1 cellular context compared by ENCODE assay signal in the genomic region with DNA sequence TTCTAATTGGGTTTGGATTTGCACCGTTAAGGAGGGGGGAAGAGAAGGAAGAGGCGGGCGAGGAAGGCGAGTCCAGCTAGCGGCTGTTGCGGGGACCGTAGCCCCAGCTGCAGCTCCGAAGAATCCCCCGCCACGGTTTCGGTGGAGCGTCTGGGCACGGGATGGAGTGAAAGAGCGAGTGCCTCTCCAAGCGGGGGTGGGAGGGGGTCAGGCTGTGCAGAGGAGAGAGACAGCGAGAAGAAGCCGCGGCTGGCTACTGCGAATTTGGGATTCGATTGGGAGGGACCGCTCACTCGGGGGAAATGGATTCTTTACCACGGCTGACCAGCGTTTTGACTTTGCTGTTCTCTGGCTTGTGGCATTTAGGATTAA.
TF ChIP-seq lines count a peak whose summit lies in the region.

No MANE protein-coding gene starts in this region.

TF ChIP-seq in HepG2, 621 proteins besides CTCF, POLR2A, EP300 and RAD21 (continued from another document):
- TF ChIP-seq, protein P1, sequence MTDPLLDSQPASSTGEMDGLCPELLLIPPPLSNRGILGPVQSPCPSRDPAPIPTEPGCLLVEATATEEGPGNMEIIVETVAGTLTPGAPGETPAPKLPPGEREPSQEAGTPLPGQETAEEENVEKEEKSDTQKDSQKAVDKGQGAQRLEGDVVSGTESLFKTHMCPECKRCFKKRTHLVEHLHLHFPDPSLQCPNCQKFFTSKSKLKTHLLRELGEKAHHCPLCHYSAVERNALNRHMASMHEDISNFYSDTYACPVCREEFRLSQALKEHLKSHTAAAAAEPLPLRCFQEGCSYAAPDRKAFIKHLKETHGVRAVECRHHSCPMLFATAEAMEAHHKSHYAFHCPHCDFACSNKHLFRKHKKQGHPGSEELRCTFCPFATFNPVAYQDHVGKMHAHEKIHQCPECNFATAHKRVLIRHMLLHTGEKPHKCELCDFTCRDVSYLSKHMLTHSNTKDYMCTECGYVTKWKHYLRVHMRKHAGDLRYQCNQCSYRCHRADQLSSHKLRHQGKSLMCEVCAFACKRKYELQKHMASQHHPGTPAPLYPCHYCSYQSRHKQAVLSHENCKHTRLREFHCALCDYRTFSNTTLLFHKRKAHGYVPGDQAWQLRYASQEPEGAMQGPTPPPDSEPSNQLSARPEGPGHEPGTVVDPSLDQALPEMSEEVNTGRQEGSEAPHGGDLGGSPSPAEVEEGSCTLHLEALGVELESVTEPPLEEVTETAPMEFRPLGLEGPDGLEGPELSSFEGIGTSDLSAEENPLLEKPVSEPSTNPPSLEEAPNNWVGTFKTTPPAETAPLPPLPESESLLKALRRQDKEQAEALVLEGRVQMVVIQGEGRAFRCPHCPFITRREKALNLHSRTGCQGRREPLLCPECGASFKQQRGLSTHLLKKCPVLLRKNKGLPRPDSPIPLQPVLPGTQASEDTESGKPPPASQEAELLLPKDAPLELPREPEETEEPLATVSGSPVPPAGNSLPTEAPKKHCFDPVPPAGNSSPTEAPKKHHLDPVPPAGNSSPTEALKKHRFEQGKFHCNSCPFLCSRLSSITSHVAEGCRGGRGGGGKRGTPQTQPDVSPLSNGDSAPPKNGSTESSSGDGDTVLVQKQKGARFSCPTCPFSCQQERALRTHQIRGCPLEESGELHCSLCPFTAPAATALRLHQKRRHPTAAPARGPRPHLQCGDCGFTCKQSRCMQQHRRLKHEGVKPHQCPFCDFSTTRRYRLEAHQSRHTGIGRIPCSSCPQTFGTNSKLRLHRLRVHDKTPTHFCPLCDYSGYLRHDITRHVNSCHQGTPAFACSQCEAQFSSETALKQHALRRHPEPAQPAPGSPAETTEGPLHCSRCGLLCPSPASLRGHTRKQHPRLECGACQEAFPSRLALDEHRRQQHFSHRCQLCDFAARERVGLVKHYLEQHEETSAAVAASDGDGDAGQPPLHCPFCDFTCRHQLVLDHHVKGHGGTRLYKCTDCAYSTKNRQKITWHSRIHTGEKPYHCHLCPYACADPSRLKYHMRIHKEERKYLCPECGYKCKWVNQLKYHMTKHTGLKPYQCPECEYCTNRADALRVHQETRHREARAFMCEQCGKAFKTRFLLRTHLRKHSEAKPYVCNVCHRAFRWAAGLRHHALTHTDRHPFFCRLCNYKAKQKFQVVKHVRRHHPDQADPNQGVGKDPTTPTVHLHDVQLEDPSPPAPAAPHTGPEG (CRISPR knock-in tag; IDR thresholded peaks at IDR 0.05): no peak
- no peak for TF ChIP-seq ZNF772 (CRISPR knock-in tag; IDR thresholded peaks at IDR 0.05)
- TF ChIP-seq, protein P2, sequence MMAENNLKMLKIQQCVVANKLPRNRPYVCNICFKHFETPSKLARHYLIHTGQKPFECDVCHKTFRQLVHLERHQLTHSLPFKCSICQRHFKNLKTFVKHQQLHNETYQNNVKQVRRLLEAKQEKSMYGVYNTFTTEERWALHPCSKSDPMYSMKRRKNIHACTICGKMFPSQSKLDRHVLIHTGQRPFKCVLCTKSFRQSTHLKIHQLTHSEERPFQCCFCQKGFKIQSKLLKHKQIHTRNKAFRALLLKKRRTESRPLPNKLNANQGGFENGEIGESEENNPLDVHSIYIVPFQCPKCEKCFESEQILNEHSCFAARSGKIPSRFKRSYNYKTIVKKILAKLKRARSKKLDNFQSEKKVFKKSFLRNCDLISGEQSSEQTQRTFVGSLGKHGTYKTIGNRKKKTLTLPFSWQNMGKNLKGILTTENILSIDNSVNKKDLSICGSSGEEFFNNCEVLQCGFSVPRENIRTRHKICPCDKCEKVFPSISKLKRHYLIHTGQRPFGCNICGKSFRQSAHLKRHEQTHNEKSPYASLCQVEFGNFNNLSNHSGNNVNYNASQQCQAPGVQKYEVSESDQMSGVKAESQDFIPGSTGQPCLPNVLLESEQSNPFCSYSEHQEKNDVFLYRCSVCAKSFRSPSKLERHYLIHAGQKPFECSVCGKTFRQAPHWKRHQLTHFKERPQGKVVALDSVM (CRISPR knock-in tag; IDR thresholded peaks at IDR 0.05): no peak
- 0 out of 2 replicates have a peak, but pooled peaks have one; percentile 12 for TF ChIP-seq ZNF841 (CRISPR knock-in tag; IDR thresholded peaks at IDR 0.05; ENCODE audit: borderline replicate concordance)
- TF ChIP-seq, protein P3, sequence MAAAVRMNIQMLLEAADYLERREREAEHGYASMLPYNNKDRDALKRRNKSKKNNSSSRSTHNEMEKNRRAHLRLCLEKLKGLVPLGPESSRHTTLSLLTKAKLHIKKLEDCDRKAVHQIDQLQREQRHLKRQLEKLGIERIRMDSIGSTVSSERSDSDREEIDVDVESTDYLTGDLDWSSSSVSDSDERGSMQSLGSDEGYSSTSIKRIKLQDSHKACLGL (CRISPR knock-in tag; IDR thresholded peaks at IDR 0.05): no peak
- 0 out of 2 replicates have a peak, but pooled peaks have one; percentile 1 for TF ChIP-seq ZNF749 (CRISPR knock-in tag; IDR thresholded peaks at IDR 0.05; ENCODE audit: borderline replicate concordance)
- TF ChIP-seq NFKBIZ (CRISPR knock-in tag; IDR thresholded peaks at IDR 0.05): no peak
- TF ChIP-seq, protein P4, sequence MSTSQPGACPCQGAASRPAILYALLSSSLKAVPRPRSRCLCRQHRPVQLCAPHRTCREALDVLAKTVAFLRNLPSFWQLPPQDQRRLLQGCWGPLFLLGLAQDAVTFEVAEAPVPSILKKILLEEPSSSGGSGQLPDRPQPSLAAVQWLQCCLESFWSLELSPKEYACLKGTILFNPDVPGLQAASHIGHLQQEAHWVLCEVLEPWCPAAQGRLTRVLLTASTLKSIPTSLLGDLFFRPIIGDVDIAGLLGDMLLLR (CRISPR knock-in tag; IDR thresholded peaks at IDR 0.05): no peak
